Comparison of ENCODE assay signal across 7 cellular contexts in the genomic region with DNA sequence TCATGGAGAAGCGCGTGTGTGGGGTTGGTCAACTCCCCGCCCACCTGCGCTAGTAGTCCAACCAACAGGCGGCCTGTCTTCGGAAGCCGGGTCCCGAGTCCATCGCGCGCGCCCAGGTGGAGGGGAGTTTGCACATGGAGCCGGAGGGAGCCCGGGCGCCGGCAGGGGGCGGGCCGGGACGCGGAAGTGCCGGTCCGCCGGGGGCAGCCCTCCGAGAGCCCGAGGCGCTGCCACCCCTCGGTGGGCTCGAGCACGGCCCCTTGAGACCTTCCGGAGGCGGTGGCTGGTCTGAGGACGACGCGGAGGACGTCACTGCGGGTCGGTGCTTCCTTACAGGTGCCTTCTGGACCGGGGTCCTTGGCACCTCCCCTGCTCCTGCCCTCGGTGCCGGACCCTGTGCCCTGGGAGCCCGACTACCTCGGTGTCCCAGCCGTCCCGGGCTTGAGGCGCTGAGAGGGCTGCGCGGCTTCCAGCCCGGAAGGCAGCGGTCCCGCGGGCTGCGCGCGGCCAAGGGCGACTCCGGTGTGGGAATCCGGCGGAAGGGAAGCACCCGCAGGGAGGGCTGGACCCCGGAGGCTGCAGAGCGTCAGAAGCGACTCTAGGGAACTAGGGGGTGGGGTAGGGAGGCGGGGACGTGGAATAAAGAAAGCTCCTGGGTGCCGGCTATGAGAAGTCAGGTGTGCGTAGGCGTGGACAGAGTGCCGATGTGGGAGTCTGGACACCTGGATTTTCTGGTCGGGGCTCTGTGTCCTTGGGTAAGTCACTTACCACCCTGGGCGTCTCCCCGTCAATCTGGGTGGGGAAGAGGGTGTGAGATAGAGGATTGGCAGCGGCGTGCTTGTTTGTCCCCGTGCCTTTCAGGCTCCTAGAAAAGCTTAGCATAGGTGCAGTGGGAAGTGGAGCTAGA.
DNase-seq lines count a peak whose midpoint lies in the region; ATAC-seq and TF ChIP-seq lines count a peak whose summit lies in the region.

No MANE protein-coding gene starts in this region.

- BruUV-seq in Panc1 (replicated peaks; lab: Mats Ljungman, UMichigan), result no TSS peak

- no peaks in the 10 kb centered on the region for H3K9me3 ChIP-seq in MG63
- H3K9me3 ChIP-seq in Panc1 (ENCODE audit: control insufficient read depth, insufficient read depth, low read depth, low read length), result 0 out of 2 replicates have a peak, but pooled peaks cover 3% of the 10 kb centered on the region
- H3K9me3 ChIP-seq in iPS DF 6.9 (ENCODE audit: control insufficient read depth, insufficient read depth, low read length), result no peaks in the 10 kb centered on the region

- POLR2A ChIA-PET in Panc1 (lab: Charles Lee), result no interaction called here

- H3K4me3 ChIP-seq in MG63 (peak overlapping the region; percentile 19), Panc1 (ENCODE audit: low read depth in 2 of 2, low read length in 2 of 2) (peak overlapping the region in 1 of 2 experiments; percentile 6; a peak in 1 of 4 replicates), iPS DF 6.9 (ENCODE audit: low read length) (peak overlapping the region; percentile 90), skin epidermis (peak overlapping the region; percentile 9 to 41 (median 23)), foreskin fibroblast (ENCODE audit: low read depth in 1 of 2, low read length in 2 of 2) (no peak overlapping the region)

- H3K27ac ChIP-seq in Panc1 (ENCODE audit: low read length) (no peak overlapping the region), iPS DF 6.9 (ENCODE audit: low read length) (no peak overlapping the region), skin epidermis (no peak overlapping the region)

- H3K27me3 ChIP-seq in MG63, result peaks cover 49% of the 10 kb centered on the region
- H3K27me3 ChIP-seq in Panc1 (ENCODE audit: control insufficient read depth, insufficient read depth, low read length), result peaks cover 6% of the 10 kb centered on the region
- no peaks in the 10 kb centered on the region for H3K27me3 ChIP-seq in iPS DF 6.9 (ENCODE audit: control insufficient read depth, insufficient read depth, low read length)

- WGBS in iPS DF 6.9 (ENCODE audit: insufficient coverage, insufficient read length), result no CpG with 5 or more reads among the region's 74 CpGs

- DNase-seq in MG63 (peak; percentile 28), Panc1 (ENCODE audit: low read depth, low spot score) (no peak), iPS DF 6.9 (ENCODE audit: low read depth, low spot score) (no peak), foreskin fibroblast (no peak), inferior parietal cortex (ENCODE audit: extremely low spot score) (no peak), GM13976 (ENCODE audit: low spot score) (no peak)

- peak; percentile 42; the same call in 1 of the 2 replicates for ATAC-seq in Panc1

- CTCF ChIA-PET in Panc1 (lab: Charles Lee), result no interaction called here

- H3K36me3 ChIP-seq in MG63 (no peaks in the 10 kb centered on the region), Panc1 (ENCODE audit: control insufficient read depth, insufficient read depth, low read length) (no peaks in the 10 kb centered on the region; the same call in 1 of the 2 replicates), iPS DF 6.9 (ENCODE audit: control insufficient read depth, insufficient read depth, low read length) (no peaks in the 10 kb centered on the region)

- TF ChIP-seq CTCF in Panc1 (IDR thresholded peaks at IDR 0.05), result peak; percentile 16; the same call in 1 of the 2 replicates
- TF ChIP-seq CTCF in foreskin fibroblast (IDR thresholded peaks at IDR 0.05; ENCODE audit: low read depth, low read length), result no peak
- no peak for TF ChIP-seq CTCF in GM13976 (IDR thresholded peaks at IDR 0.05; ENCODE audit: borderline replicate concordance, control extremely low read depth, extremely low read depth, insufficient read depth, missing control alignments)

- H3K4me1 ChIP-seq in Panc1 (ENCODE audit: control insufficient read depth, insufficient read depth, low read length) (no peaks in the 10 kb centered on the region), iPS DF 6.9 (ENCODE audit: control insufficient read depth, insufficient read depth, low read length) (no peaks in the 10 kb centered on the region)

- intact Hi-C loops in Panc1 (cut with micrococcal nuclease; ENCODE audit: unreplicated experiment), result no loop called here

- in situ Hi-C loops in Panc1 (cut with HindIII; ENCODE audit: low pct_unique_long_range_greater_than_20kb, low sequenced_read_pairs), result no loop called here
- in situ Hi-C loops in GM13976 (cut with MboI; ENCODE audit: low sequenced_read_pairs, unreplicated experiment), result no loop called here

Comparison
In these comparisons a context has a peak if more than half of its experiments do, and no peak if none do; other contexts are left out.
1. H3K4me3 ChIP-seq: peak in MG63 (single experiment), iPS DF 6.9 (single experiment) and skin epidermis (7 of 7); none in foreskin fibroblast (0 of 2).